ENCODE assay signal across 8 cellular contexts in genomic region chrX:23503835-23504539, GRCh38.
DNase-seq lines count a peak whose midpoint lies in the region; ATAC-seq and TF ChIP-seq lines count a peak whose summit lies in the region.

No MANE protein-coding gene starts in this region.

- H3K9ac ChIP-seq in H9 (ENCODE audit: extremely low read depth, insufficient read length, low read length) (no peak overlapping the region), fibroblast of lung (ENCODE audit: insufficient read depth, low read length) (no peak overlapping the region)

- no peak overlapping the region for H2BK20ac ChIP-seq in H9 (ENCODE audit: low read depth, low read length, poor library complexity, severe bottlenecking)

- DNase-seq in H9 (peak; percentile 78), NCI-H774 (lab: John Stamatoyannopoulos, UW) (peak; percentile 75), fibroblast of lung (ENCODE audit: low read depth in 2 of 2) (peak; percentile 73 to 93), skeletal muscle cell (ENCODE audit: low read depth) (peak; percentile 80), activated gamma-delta T cell treated with Interleukin-2 at 50 U/mL for 16 hours (no peak), natural killer cell (no peak)
- DNase-seq in activated effector memory CD4-positive, alpha-beta T cell treated with Interleukin-2 at 50 U/mL for 16 hours, result no peak

- H3K9me3 ChIP-seq in H9 (ENCODE audit: control insufficient read depth, low read depth, low read length) (no peaks in the 10 kb centered on the region), fibroblast of lung (ENCODE audit: control insufficient read depth, insufficient read depth, low read depth, low read length) (no peaks in the 10 kb centered on the region)

- no peak overlapping the region for H2BK5ac ChIP-seq in H9 (ENCODE audit: insufficient read length, low read length)

- H4K5ac ChIP-seq in H9 (ENCODE audit: insufficient read length, low read depth, low read length), result no peak overlapping the region

- H3K4me1 ChIP-seq in H9 (ENCODE audit: insufficient read depth, low read length), result peaks cover 14% of the 10 kb centered on the region; the same call in 1 of the 2 replicates
- no peaks in the 10 kb centered on the region for H3K4me1 ChIP-seq in fibroblast of lung (ENCODE audit: control insufficient read depth, extremely low read depth, insufficient read depth, low read length)

- H3K56ac ChIP-seq in H9 (ENCODE audit: insufficient read length, low read depth, low read length), result no peak overlapping the region

- no peak overlapping the region for H2AK5ac ChIP-seq in H9 (ENCODE audit: insufficient read length, low read length)

- no peak overlapping the region for H3K23ac ChIP-seq in H9 (ENCODE audit: insufficient read length, low read depth, low read length)

- H3K4me1 Mint-ChIP-seq in H9, result peaks cover 59% of the 10 kb centered on the region in 2 experiments
- no peaks in the 10 kb centered on the region for H3K4me1 Mint-ChIP-seq in natural killer cell

- H3K9me3 Mint-ChIP-seq in H9 (peaks cover 0 to 4% of the 10 kb centered on the region in 2 experiments; a peak in 4 of 5 replicates), natural killer cell (no peaks in the 10 kb centered on the region)

- H3K79me2 ChIP-seq in H9 (ENCODE audit: insufficient read depth, low read length) (no peaks in the 10 kb centered on the region), fibroblast of lung (ENCODE audit: control insufficient read depth, insufficient read depth, low read length) (no peaks in the 10 kb centered on the region)

- no peak overlapping the region for H3K4me3 Mint-ChIP-seq in H9
- no peak overlapping the region for H3K4me3 Mint-ChIP-seq in natural killer cell

- H3K79me1 ChIP-seq in H9 (ENCODE audit: insufficient read depth, low read depth, low read length, poor library complexity, severe bottlenecking), result no peaks in the 10 kb centered on the region

- no peak overlapping the region for H3T11ph ChIP-seq in H9 (ENCODE audit: low read length)

- no peak overlapping the region for H3K27ac ChIP-seq in H9 (ENCODE audit: insufficient read length, low read depth, low read length)
- no peak overlapping the region for H3K27ac ChIP-seq in fibroblast of lung (ENCODE audit: insufficient read depth, low read length)

- WGBS in H9 (ENCODE audit: extremely low coverage, insufficient read length, low lambda C conversion rate), result no CpG with 5 or more reads among the region's 8 CpGs

- H3K18ac ChIP-seq in H9 (ENCODE audit: insufficient read length, low read depth, low read length), result peak overlapping the region; percentile 14

- H4K91ac ChIP-seq in H9 (ENCODE audit: insufficient read length, low read depth, low read length), result no peak overlapping the region

- H3K4me2 ChIP-seq in H9 (ENCODE audit: insufficient read depth, insufficient read length, low read length) (no peak overlapping the region), fibroblast of lung (ENCODE audit: extremely low read depth, insufficient read depth, low read length) (no peak overlapping the region)

- H3K14ac ChIP-seq in H9 (ENCODE audit: insufficient read depth, low read length), result no peak overlapping the region

- H2BK120ac ChIP-seq in H9 (ENCODE audit: low read depth, low read length, poor library complexity, severe bottlenecking), result no peak overlapping the region

- no peaks in the 10 kb centered on the region for H3K23me2 ChIP-seq in H9 (ENCODE audit: insufficient read length, low read depth, low read length, poor library complexity, severe bottlenecking)

- H3K27ac Mint-ChIP-seq in H9 (peak overlapping the region; percentile 80 to 87 (median 83)), natural killer cell (no peak overlapping the region)

- no peak overlapping the region for H2BK15ac ChIP-seq in H9 (ENCODE audit: low read depth, low read length)

- no peaks in the 10 kb centered on the region for H3K36me3 ChIP-seq in fibroblast of lung (ENCODE audit: control insufficient read depth, insufficient read depth, low read length)

- H2BK12ac ChIP-seq in H9 (ENCODE audit: insufficient read length, low read depth, low read length), result no peak overlapping the region

- H3K4me3 ChIP-seq in fibroblast of lung (replicated peaks in 1 of 4; ENCODE audit: control extremely low read depth in 1 of 4, insufficient read depth in 1 of 4, low read depth in 3 of 4, low read length in 4 of 4) (no peak overlapping the region), skeletal muscle cell (ENCODE audit: low read depth, low read length) (no peak overlapping the region)

- H4K8ac ChIP-seq in H9 (replicated peaks; ENCODE audit: insufficient read length, low read depth, low read length), result no peak overlapping the region

- H3K36me3 Mint-ChIP-seq in H9 (ENCODE audit: insufficient read depth in 1 of 3, low read depth in 3 of 3), result peaks cover 0 to 6% (median 4%) of the 10 kb centered on the region in 3 experiments; a peak in 4 of 7 replicates
- H3K36me3 Mint-ChIP-seq in natural killer cell, result no peaks in the 10 kb centered on the region

- H2AFZ ChIP-seq in H9 (ENCODE audit: low read length) (no peak overlapping the region), fibroblast of lung (ENCODE audit: low read length) (no peak overlapping the region)

- H3K27me3 ChIP-seq in H9 (ENCODE audit: insufficient read depth, low read length) (no peaks in the 10 kb centered on the region), fibroblast of lung (ENCODE audit: control insufficient read depth, insufficient read depth, low read length) (no peaks in the 10 kb centered on the region)

- intact Hi-C loops in natural killer cell (cut with micrococcal nuclease), result no loop called here

- H4K20me1 ChIP-seq in H9 (ENCODE audit: control insufficient read depth, insufficient read depth, insufficient read length) (no peaks in the 10 kb centered on the region), fibroblast of lung (ENCODE audit: control insufficient read depth, extremely low read depth, insufficient read depth, low read length) (no peaks in the 10 kb centered on the region)

- H3K4ac ChIP-seq in H9 (ENCODE audit: low read depth, low read length), result no peak overlapping the region

- H3K27me3 Mint-ChIP-seq in H9 (ENCODE audit: low read depth), result no peaks in the 10 kb centered on the region
- H3K27me3 Mint-ChIP-seq in natural killer cell (ENCODE audit: low read depth in 2 of 2), result no peaks in the 10 kb centered on the region

- no peak for TF ChIP-seq CTCF in H9 (conservative IDR thresholded peaks at IDR 0.05)
- TF ChIP-seq CTCF in fibroblast of lung (conservative IDR thresholded peaks at IDR 0.05 in 1 of 2, IDR thresholded peaks at IDR 0.05 in 1 of 2; ENCODE audit: low read depth in 1 of 2, low read length in 2 of 2), result no peak
- no peak for TF ChIP-seq CTCF in natural killer cell (IDR thresholded peaks at IDR 0.05)

- no peak for ATAC-seq in natural killer cell
- ATAC-seq in HG03342 (IDR thresholded peaks at IDR 0.05; ENCODE audit: unreplicated experiment), result no peak

Comparison
In these comparisons a context has a peak if more than half of its experiments do, and no peak if none do; other contexts are left out.
1. DNase-seq: peak in H9 (single experiment), NCI-H774 (single experiment), fibroblast of lung (2 of 2) and skeletal muscle cell (single experiment); none in activated gamma-delta T cell treated with Interleukin-2 at 50 U/mL for 16 hours (single experiment), activated effector memory CD4-positive, alpha-beta T cell treated with Interleukin-2 at 50 U/mL for 16 hours (single experiment) and natural killer cell (single experiment).
2. H3K27ac Mint-ChIP-seq: peak in H9 (3 of 3); none in natural killer cell (0 of 2).